8 cellular contexts compared by ENCODE assay signal in the genomic region with DNA sequence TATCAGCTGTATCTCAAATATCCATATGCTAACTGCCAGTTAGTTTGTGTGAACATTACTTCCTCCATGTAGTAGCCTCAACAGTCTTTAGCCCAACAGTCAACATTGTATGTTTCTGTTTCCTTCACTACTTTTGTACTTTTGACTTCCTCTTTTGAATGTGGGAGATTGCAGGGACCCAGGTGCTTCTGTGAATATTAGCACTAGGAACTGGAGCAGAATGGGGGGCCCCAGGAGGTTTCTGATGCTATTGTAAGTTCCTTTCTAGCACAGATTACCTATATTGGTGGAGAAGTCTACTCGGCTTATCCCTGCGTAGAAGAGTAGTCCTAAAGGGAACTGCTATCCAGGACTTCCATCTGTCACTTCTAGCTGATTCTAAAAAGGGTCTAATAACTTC. TPM values are rescaled to one million over a fixed set of nuclear protein-coding genes. Genes with fewer than 3 reads are reported as not detected.
DNase-seq lines count a peak whose midpoint lies in the region; ATAC-seq and TF ChIP-seq lines count a peak whose summit lies in the region.

No MANE protein-coding gene starts in this region.

- H3K4me1 Mint-ChIP-seq in dendritic cell treated with granulocyte-macrophage colony-stimulating factor and Interleukin-4, amounts not matched to agents 40 ng/mL and 50 ng/mL, for 4 days (ENCODE audit: low read depth), result peaks cover 38% of the 10 kb centered on the region

- peak overlapping the region; percentile 61 for H3K9ac ChIP-seq in DND-41 (ENCODE audit: low read depth, low read length)

- H3K27ac ChIP-seq in DND-41 (ENCODE audit: low read length), result peak overlapping the region; percentile 93

- H3K27me3 Mint-ChIP-seq in dendritic cell treated with granulocyte-macrophage colony-stimulating factor and Interleukin-4, amounts not matched to agents 40 ng/mL and 50 ng/mL, for 4 days, result no peaks in the 10 kb centered on the region

- no peaks in the 10 kb centered on the region; the same call in 1 of the 2 replicates for H3K36me3 ChIP-seq in DND-41 (ENCODE audit: insufficient read depth, low read length)

- no peaks in the 10 kb centered on the region for H4K20me1 ChIP-seq in DND-41 (ENCODE audit: insufficient read depth, low read length)

- no peak for TF ChIP-seq CTCF in DND-41 (IDR thresholded peaks at IDR 0.05; ENCODE audit: borderline replicate concordance, extremely low read depth, low read length, poor library complexity, severe bottlenecking)

- H3K9me3 ChIP-seq in DND-41 (ENCODE audit: insufficient read depth, low read length, severe bottlenecking), result no peaks in the 10 kb centered on the region

- H3K4me3 ChIP-seq in DND-41 (ENCODE audit: low read depth in 1 of 2, low read length in 2 of 2), result peak overlapping the region; percentile 24 to 56; a peak in 3 of 4 replicates

- H3K36me3 Mint-ChIP-seq in dendritic cell treated with granulocyte-macrophage colony-stimulating factor and Interleukin-4, amounts not matched to agents 40 ng/mL and 50 ng/mL, for 4 days (ENCODE audit: low read depth), result no peaks in the 10 kb centered on the region

- H3K4me3 Mint-ChIP-seq in dendritic cell treated with granulocyte-macrophage colony-stimulating factor and Interleukin-4, amounts not matched to agents 40 ng/mL and 50 ng/mL, for 4 days, result peak overlapping the region; percentile 52

- peak overlapping the region; percentile 78 for H3K4me2 ChIP-seq in DND-41 (ENCODE audit: insufficient read depth, low read length)

- peak; percentile 18 for ATAC-seq in DND-41 (ENCODE audit: insufficient read depth, low read depth)
- ATAC-seq in GM19468 (IDR thresholded peaks at IDR 0.05; ENCODE audit: extremely low read depth, unreplicated experiment), result peak; percentile 18
- ATAC-seq in activated CD4-positive, CD25-positive, alpha-beta regulatory T cell treated with anti-CD3 and anti-CD28 coated beads, Interleukin-2, amount 50 U/mL, for 24 hours, result no peak
- ATAC-seq in Right ventricle myocardium inferior, result no peak

- peaks cover 34% of the 10 kb centered on the region for H3K79me2 ChIP-seq in DND-41 (ENCODE audit: insufficient read depth, low read length)

- peaks cover 68% of the 10 kb centered on the region for H3K4me1 ChIP-seq in DND-41 (ENCODE audit: insufficient read depth, low read length)

- H2AFZ ChIP-seq in DND-41 (ENCODE audit: low read depth, low read length), result peak overlapping the region; percentile 83

- peak; percentile 58 for DNase-seq in DND-41
- peak; percentile 96 to 97 for DNase-seq in Kasumi-1 (lab: John Stamatoyannopoulos, UW)
- no peak for DNase-seq in SHP77 treated with DMSO at 0.1 percent for 48 hours (lab: John Stamatoyannopoulos, UW)
- no peak for DNase-seq in posterior vena cava (ENCODE audit: low spot score)
- DNase-seq in Right ventricle myocardium inferior (ENCODE audit: missing footprints), result no peak

- intact Hi-C loops in dendritic cell treated with granulocyte-macrophage colony-stimulating factor and Interleukin-4, amounts not matched to agents 40 ng/mL and 50 ng/mL, for 4 days (cut with micrococcal nuclease), result no loop called here
- intact Hi-C loops in posterior vena cava (cut with DNase I) (no loop called here), Right ventricle myocardium inferior (cut with DNase I) (no loop called here)

- no peaks in the 10 kb centered on the region for H3K9me3 Mint-ChIP-seq in dendritic cell treated with granulocyte-macrophage colony-stimulating factor and Interleukin-4, amounts not matched to agents 40 ng/mL and 50 ng/mL, for 4 days

- no peaks in the 10 kb centered on the region for H3K27me3 ChIP-seq in DND-41 (ENCODE audit: insufficient read depth, low read length, poor library complexity)

- H3K27ac Mint-ChIP-seq in dendritic cell treated with granulocyte-macrophage colony-stimulating factor and Interleukin-4, amounts not matched to agents 40 ng/mL and 50 ng/mL, for 4 days, result peak overlapping the region; percentile 44

RNA-seq across cellular contexts. Expression of gene PLAC8, which starts 2.3 kb away (rescaled TPM):
- total RNA-seq in posterior vena cava (1 to 10 TPM; 3.8 to 4.6 TPM), Right ventricle myocardium inferior (2.2 TPM)

Comparison
In these comparisons a context has a peak if more than half of its experiments do, and no peak if none do; other contexts are left out.
1. ATAC-seq: peak in DND-41 (single experiment) and GM19468 (single experiment); none in activated CD4-positive, CD25-positive, alpha-beta regulatory T cell treated with anti-CD3 and anti-CD28 coated beads, Interleukin-2, amount 50 U/mL, for 24 hours (0 of 2) and Right ventricle myocardium inferior (single experiment).
2. DNase-seq: peak in DND-41 (single experiment) and Kasumi-1 (2 of 2); none in SHP77 treated with DMSO at 0.1 percent for 48 hours (single experiment), posterior vena cava (single experiment) and Right ventricle myocardium inferior (single experiment).